ENCODE assay signal across 17 cellular contexts in genomic region chr22:31843526-31843925, GRCh38.
DNase-seq lines count a peak whose midpoint lies in the region; ATAC-seq and TF ChIP-seq lines count a peak whose summit lies in the region.
"Had no signal": no experiment of that assay in that cellular context is flagged by ENCODE, and none has a peak within 500 bp of the region (broad histone marks: within the 10 kb centered on the region; RNA-seq: fewer than 3 reads in every experiment).

No MANE protein-coding gene starts in this region.

- no peak overlapping the region for H3K23ac ChIP-seq in H9 (ENCODE audit: insufficient read length, low read depth, low read length)

- no peak overlapping the region for H2AFZ ChIP-seq in H9 (ENCODE audit: low read length)

- no peak overlapping the region for H4K91ac ChIP-seq in H9 (ENCODE audit: insufficient read length, low read depth, low read length)

- no peak overlapping the region for H3K4ac ChIP-seq in H9 (ENCODE audit: low read depth, low read length)

- H3K27ac Mint-ChIP-seq in activated T-cell treated with anti-CD3 and anti-CD28 coated beads, Interleukin-2, amount 50 U/mL, for 24 hours, result peak overlapping the region; percentile 6
- H3K27ac Mint-ChIP-seq in T-helper 17 cell (peak overlapping the region; percentile 11), memory B cell (peak overlapping the region; percentile 25), H9 (no peak overlapping the region)
- H3K27ac Mint-ChIP-seq: B cell; CD4-positive, alpha-beta T cell; CD8-positive, alpha-beta T cell had no signal

- no peak overlapping the region for H3K9ac ChIP-seq in H9 (ENCODE audit: extremely low read depth, insufficient read length, low read length)
- H3K9ac ChIP-seq: BLaER1 treated with 17β-estradiol and CSF1 and Interleukin-3, amounts not matched to agents 10 nM and 100 nM had no signal

- H3T11ph ChIP-seq in H9 (ENCODE audit: low read length), result no peak overlapping the region

- no peak overlapping the region for H3K4me3 Mint-ChIP-seq in activated T-cell treated with anti-CD3 and anti-CD28 coated beads, Interleukin-2, amount 50 U/mL, for 24 hours
- H3K4me3 Mint-ChIP-seq in T-helper 17 cell (no peak overlapping the region), memory B cell (no peak overlapping the region), H9 (no peak overlapping the region)
- H3K4me3 Mint-ChIP-seq: B cell; CD4-positive, alpha-beta T cell; CD8-positive, alpha-beta T cell had no signal

- no peak overlapping the region for H2BK120ac ChIP-seq in H9 (ENCODE audit: low read depth, low read length, poor library complexity, severe bottlenecking)

- H3K9me3 ChIP-seq in T-helper 17 cell (ENCODE audit: control insufficient read depth, low read length, poor library complexity, severe bottlenecking), result no peaks in the 10 kb centered on the region
- H3K9me3 ChIP-seq in H9 (ENCODE audit: control insufficient read depth, low read depth, low read length), result no peaks in the 10 kb centered on the region
- H3K9me3 ChIP-seq: A549; BLaER1 treated with 17β-estradiol and CSF1 and Interleukin-3, amounts not matched to agents 10 nM and 100 nM; Caco-2 had no signal

- no peaks in the 10 kb centered on the region for H3K27me3 ChIP-seq in H9 (ENCODE audit: insufficient read depth, low read length)
- H3K27me3 ChIP-seq: BLaER1 treated with 17β-estradiol and CSF1 and Interleukin-3, amounts not matched to agents 10 nM and 100 nM had no signal

- no peaks in the 10 kb centered on the region for H3K79me1 ChIP-seq in H9 (ENCODE audit: insufficient read depth, low read depth, low read length, poor library complexity, severe bottlenecking)

- H3K18ac ChIP-seq in H9 (ENCODE audit: insufficient read length, low read depth, low read length), result no peak overlapping the region

- no peak overlapping the region for H2BK12ac ChIP-seq in H9 (ENCODE audit: insufficient read length, low read depth, low read length)

- no peak overlapping the region for H3K56ac ChIP-seq in H9 (ENCODE audit: insufficient read length, low read depth, low read length)

- no peak overlapping the region for H2AK5ac ChIP-seq in H9 (ENCODE audit: insufficient read length, low read length)

- no peak overlapping the region for H2BK5ac ChIP-seq in H9 (ENCODE audit: insufficient read length, low read length)

- H4K8ac ChIP-seq in H9 (replicated peaks; ENCODE audit: insufficient read length, low read depth, low read length), result no peak overlapping the region

- no peak for DNase-seq in activated T-cell treated with anti-CD3 and anti-CD28 coated beads, Interleukin-2, amount 50 U/mL, for 24 hours
- no peak for DNase-seq in activated T-cell treated with anti-CD3 and anti-CD28 coated beads, Interleukin-2, amount 50 U/mL, for 48 hours
- DNase-seq in T-helper 17 cell (no peak), memory B cell (ENCODE audit: low spot score in 2 of 2) (no peak), H9 (no peak)
- DNase-seq: AML-193; Caco-2; Calu3; CD4-positive, alpha-beta T cell; CD8-positive, alpha-beta T cell; DMS79 treated with DMSO at 0.1 percent for 48 hours; GF-D8 had no signal

- H3K4me1 Mint-ChIP-seq in activated T-cell treated with anti-CD3 and anti-CD28 coated beads, Interleukin-2, amount 50 U/mL, for 24 hours (ENCODE audit: low read depth), result peaks cover 19% of the 10 kb centered on the region
- H3K4me1 Mint-ChIP-seq in T-helper 17 cell (no peaks in the 10 kb centered on the region), memory B cell (peaks cover 17% of the 10 kb centered on the region), H9 (peaks cover 0 to under 1% of the 10 kb centered on the region in 2 experiments; a peak in 1 of 4 replicates)

- no peaks in the 10 kb centered on the region for H3K27me3 Mint-ChIP-seq in activated T-cell treated with anti-CD3 and anti-CD28 coated beads, Interleukin-2, amount 50 U/mL, for 24 hours
- H3K27me3 Mint-ChIP-seq in T-helper 17 cell (no peaks in the 10 kb centered on the region), memory B cell (no peaks in the 10 kb centered on the region), H9 (ENCODE audit: low read depth) (no peaks in the 10 kb centered on the region)
- H3K27me3 Mint-ChIP-seq: B cell; CD4-positive, alpha-beta T cell had no signal

- ATAC-seq in T-helper 17 cell (no peak), memory B cell (ENCODE audit: low read depth) (no peak)
- ATAC-seq: A549; CD8-positive, alpha-beta T cell had no signal

- H3K23me2 ChIP-seq in H9 (ENCODE audit: insufficient read length, low read depth, low read length, poor library complexity, severe bottlenecking), result no peaks in the 10 kb centered on the region

- no peak overlapping the region for H4K5ac ChIP-seq in H9 (ENCODE audit: insufficient read length, low read depth, low read length)

- no peaks in the 10 kb centered on the region for H3K9me3 Mint-ChIP-seq in activated T-cell treated with anti-CD3 and anti-CD28 coated beads, Interleukin-2, amount 50 U/mL, for 24 hours
- no peaks in the 10 kb centered on the region for H3K9me3 Mint-ChIP-seq in memory B cell
- H3K9me3 Mint-ChIP-seq in H9, result peaks cover 11 to 14% of the 10 kb centered on the region in 2 experiments
- H3K9me3 Mint-ChIP-seq: CD4-positive, alpha-beta T cell; CD8-positive, alpha-beta T cell had no signal

- H3K27ac ChIP-seq in H9 (ENCODE audit: insufficient read length, low read depth, low read length), result no peak overlapping the region
- H3K27ac ChIP-seq: 22Rv1; A549; BLaER1 treated with 17β-estradiol and CSF1 and Interleukin-3, amounts not matched to agents 10 nM and 100 nM; C4-2B had no signal

- no peak overlapping the region for H2BK15ac ChIP-seq in H9 (ENCODE audit: low read depth, low read length)

- H4K20me1 ChIP-seq in H9 (ENCODE audit: control insufficient read depth, insufficient read depth, insufficient read length), result no peaks in the 10 kb centered on the region

- H3K4me1 ChIP-seq in H9 (ENCODE audit: insufficient read depth, low read length), result no peaks in the 10 kb centered on the region
- H3K4me1 ChIP-seq: A549, Caco-2 had no signal

- no peaks in the 10 kb centered on the region for H3K79me2 ChIP-seq in H9 (ENCODE audit: insufficient read depth, low read length)

- H3K36me3 Mint-ChIP-seq in activated T-cell treated with anti-CD3 and anti-CD28 coated beads, Interleukin-2, amount 50 U/mL, for 24 hours (ENCODE audit: low read depth), result peaks cover 96% of the 10 kb centered on the region
- H3K36me3 Mint-ChIP-seq in T-helper 17 cell (ENCODE audit: low read depth), result peaks cover 8% of the 10 kb centered on the region
- H3K36me3 Mint-ChIP-seq in memory B cell, result peaks cover 52% of the 10 kb centered on the region
- peaks cover 26 to 66% (median 57%) of the 10 kb centered on the region in 3 experiments for H3K36me3 Mint-ChIP-seq in H9 (ENCODE audit: insufficient read depth in 1 of 3, low read depth in 3 of 3)

- WGBS in H9 (ENCODE audit: extremely low coverage, insufficient read length, low lambda C conversion rate), result no CpG with 5 or more reads among the region's 4 CpGs

- H2BK20ac ChIP-seq in H9 (ENCODE audit: low read depth, low read length, poor library complexity, severe bottlenecking), result no peak overlapping the region

- TF ChIP-seq CTCF in H9 (conservative IDR thresholded peaks at IDR 0.05), result no peak

- H3K4me2 ChIP-seq in H9 (ENCODE audit: insufficient read depth, insufficient read length, low read length), result no peak overlapping the region
- H3K4me2 ChIP-seq: A549; BLaER1 treated with 17β-estradiol and CSF1 and Interleukin-3, amounts not matched to agents 10 nM and 100 nM had no signal

- H3K14ac ChIP-seq in H9 (ENCODE audit: insufficient read depth, low read length), result no peak overlapping the region

Comparison
In these comparisons a context has a peak if more than half of its experiments do, and no peak if none do; other contexts are left out.
1. H3K27ac Mint-ChIP-seq: peak in activated T-cell treated with anti-CD3 and anti-CD28 coated beads, Interleukin-2, amount 50 U/mL, for 24 hours (single experiment), T-helper 17 cell (single experiment) and memory B cell (single experiment); none in H9 (0 of 3).